ENCODE assay signal across 8 cellular contexts in the genomic region with DNA sequence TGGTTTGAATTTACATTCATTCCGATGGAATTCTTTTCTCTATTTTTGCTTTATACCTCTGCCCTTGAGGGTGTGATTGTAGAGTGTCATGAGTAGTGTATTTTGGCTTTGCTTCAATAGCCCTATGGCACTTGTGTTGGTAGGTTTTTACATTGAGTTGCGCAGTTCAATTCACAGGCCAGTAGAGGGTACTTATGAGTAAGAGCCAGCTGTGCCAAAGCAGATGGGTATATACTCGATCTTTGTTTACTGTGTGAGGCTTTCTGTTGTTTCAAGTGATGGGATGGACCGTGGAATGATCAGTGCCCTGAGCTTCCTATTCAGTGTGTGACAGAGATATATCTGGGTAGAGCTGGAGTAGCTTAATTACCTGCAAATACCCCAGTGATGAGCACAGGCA. TPM values are rescaled to one million over a fixed set of nuclear protein-coding genes. Genes with fewer than 3 reads are reported as not detected.
DNase-seq lines count a peak whose midpoint lies in the region; ATAC-seq lines count a peak whose summit lies in the region.

No MANE protein-coding gene starts in this region.

- no peak for ATAC-seq in GM18858 (IDR thresholded peaks at IDR 0.05; ENCODE audit: unreplicated experiment)
- ATAC-seq in HG03025 (IDR thresholded peaks at IDR 0.05; ENCODE audit: low FRiP score, unreplicated experiment) = no peak

- H3K27ac ChIP-seq in CD4-positive, alpha-beta memory T cell (ENCODE audit: low read depth, low read length) = no peak overlapping the region

- CTCF ChIA-PET in CD4-positive, alpha-beta memory T cell (lab: Charles Lee; ENCODE audit: partially characterized antibody) = interaction anchor here (0.6 to 2.8 kb wide), 4 partner anchors 10 to 240 kb away, joined by 4 to 9 read pairs (median 5); no protein-coding TSS in a partner anchor

- H3K4me3 ChIP-seq in CD4-positive, alpha-beta memory T cell (ENCODE audit: low read length in 2 of 2) = no peak overlapping the region

- H3K4me1 Mint-ChIP-seq in CD4-positive, alpha-beta memory T cell = peaks cover 3 to 9% (median 6%) of the 10 kb centered on the region in 4 donors

- peaks cover 6 to 10% of the 10 kb centered on the region in 2 donors for H3K36me3 Mint-ChIP-seq in CD4-positive, alpha-beta memory T cell

- peak in 3 of 5 donors; percentile 9 to 33 (median 27) for DNase-seq in CD4-positive, alpha-beta memory T cell
- peak; percentile 53 for DNase-seq in HCEC 1CT
- DNase-seq in RKO (ENCODE audit: low spot score) = peak; percentile 39
- peak; percentile 46 for DNase-seq in foreskin melanocyte
- no peak for DNase-seq in stimulated activated CD4-positive, alpha-beta T cell treated with anti-CD3 and anti-CD28 coated beads, Interleukin-4, amount 100 ng/mL, for 1 hour
- no peak for DNase-seq in GM03348 (ENCODE audit: low spot score)

- no peaks in the 10 kb centered on the region for H3K36me3 ChIP-seq in CD4-positive, alpha-beta memory T cell (ENCODE audit: insufficient read depth, low read length)

- peaks cover 0 to 40% (median 11%) of the 10 kb centered on the region in 8 donors for H3K9me3 Mint-ChIP-seq in CD4-positive, alpha-beta memory T cell

- H3K27me3 ChIP-seq in CD4-positive, alpha-beta memory T cell (ENCODE audit: insufficient read depth, low read length) = no peaks in the 10 kb centered on the region

- POLR2A ChIA-PET in CD4-positive, alpha-beta memory T cell (lab: Charles Lee; ENCODE audit: partially characterized antibody) = interaction anchor here (1.4 kb wide), 1 partner anchor 194 kb away, joined by 3 read pairs; no protein-coding TSS in a partner anchor

- no peak overlapping the region for H3K4me3 Mint-ChIP-seq in CD4-positive, alpha-beta memory T cell

- intact Hi-C loops in CD4-positive, alpha-beta memory T cell (cut with micrococcal nuclease) = loop anchor here (5.0 to 10.0 kb wide), 3 partner anchors 245 to 292 kb away; no protein-coding TSS in a partner anchor

- peaks cover 6 to 13% of the 10 kb centered on the region in 2 donors for H3K27me3 Mint-ChIP-seq in CD4-positive, alpha-beta memory T cell

- H3K27ac Mint-ChIP-seq in CD4-positive, alpha-beta memory T cell = peak overlapping the region in 1 of 7 donors; percentile 12

- H3K4me1 ChIP-seq in CD4-positive, alpha-beta memory T cell (ENCODE audit: insufficient read depth, low read length) = peaks cover 7% of the 10 kb centered on the region

- H3K9me3 ChIP-seq in CD4-positive, alpha-beta memory T cell (ENCODE audit: control insufficient read depth in 1 of 2, low read length in 2 of 2) = no peaks in the 10 kb centered on the region

RNA-seq across cellular contexts. Expression of a gene that starts 4.3 kb away (rescaled TPM):
- 1 to 10 TPM; 3.4 to 4.0 TPM for total RNA-seq in CD4-positive, alpha-beta memory T cell
- 10 to 100 TPM in 1 of 2 donors, 1 to 10 TPM in 1; 6.3 to 19.4 TPM for polyA plus RNA-seq in CD4-positive, alpha-beta memory T cell

Comparison
In these comparisons a context has a peak if more than half of its experiments do, and no peak if none do; other contexts are left out.
1. DNase-seq: peak in CD4-positive, alpha-beta memory T cell (3 of 5), HCEC 1CT (single experiment), RKO (single experiment) and foreskin melanocyte (single experiment); none in stimulated activated CD4-positive, alpha-beta T cell treated with anti-CD3 and anti-CD28 coated beads, Interleukin-4, amount 100 ng/mL, for 1 hour (single experiment) and GM03348 (single experiment).